ENCODE assay signal across 22 cellular contexts in the genomic region with DNA sequence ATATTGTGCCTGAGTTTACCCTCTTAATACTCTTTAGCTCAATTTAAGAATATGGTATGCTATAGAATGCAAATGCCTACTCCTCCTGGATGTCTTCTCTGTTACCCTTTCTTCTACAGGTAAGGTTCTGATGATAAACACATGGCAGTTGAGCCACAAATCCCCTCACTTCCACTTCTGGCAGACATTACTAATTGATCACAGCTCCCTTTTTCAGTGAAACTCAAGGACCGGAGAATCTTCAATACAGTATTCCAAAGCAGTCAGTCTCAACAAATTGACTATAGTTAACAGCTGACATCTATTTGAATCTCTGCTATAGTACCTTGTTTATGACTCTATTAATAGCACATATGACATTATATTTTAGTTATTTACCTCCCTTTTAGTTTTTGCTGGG.
A peak's percentile ranks its signal among the peaks of the same experiment; 100 is the strongest.
DNase-seq lines count a peak whose midpoint lies in the region; ATAC-seq, FAIRE-seq and TF ChIP-seq lines count a peak whose summit lies in the region.
"Had no signal": no experiment of that assay in that cellular context is flagged by ENCODE, and none has a peak within 500 bp of the region (broad histone marks: within the 10 kb centered on the region; RNA-seq: fewer than 3 reads in every experiment).

No MANE protein-coding gene starts in this region.

- H4K8ac ChIP-seq in mesendoderm (ENCODE audit: low read depth, low read length): no peak overlapping the region

- H3K27ac Mint-ChIP-seq in GM23338: no peak overlapping the region
- H3K27ac Mint-ChIP-seq: CD4-positive, alpha-beta memory T cell; CD4-positive, CD25-positive, alpha-beta regulatory T cell; CD8-positive, alpha-beta memory T cell had no signal

- no peaks in the 10 kb centered on the region for H3K79me2 ChIP-seq in GM23338 (replicated peaks; ENCODE audit: insufficient read depth)
- no peaks in the 10 kb centered on the region for H3K79me2 ChIP-seq in K562 (ENCODE audit: control insufficient read depth, insufficient read depth, low read length)
- H3K79me2 ChIP-seq in mesendoderm (ENCODE audit: control insufficient read depth, insufficient read depth, low read length): no peaks in the 10 kb centered on the region
- no peaks in the 10 kb centered on the region for H3K79me2 ChIP-seq in Karpas-422 (ENCODE audit: low read length)

- no peaks in the 10 kb centered on the region for H3F3A ChIP-seq in GM23338 (replicated peaks; ENCODE audit: low read depth)

- BruUV-seq in K562 (replicated peaks; lab: Mats Ljungman, UMichigan): no TSS peak

- H3K4me3 ChIP-seq in GM23338: no peak overlapping the region
- no peak overlapping the region for H3K4me3 ChIP-seq in K562
- no peak overlapping the region for H3K4me3 ChIP-seq in esophagus muscularis mucosa
- H3K4me3 ChIP-seq in mesendoderm (ENCODE audit: low read length): no peak overlapping the region
- H3K4me3 ChIP-seq in Karpas-422 (ENCODE audit: low read length): no peak overlapping the region
- H3K4me3 ChIP-seq: BLaER1 had no signal

- H4K20me1 ChIP-seq in GM23338 (replicated peaks; ENCODE audit: insufficient read depth) (no peaks in the 10 kb centered on the region), K562 (replicated peaks; ENCODE audit: control insufficient read depth, insufficient read depth, low read length) (no peaks in the 10 kb centered on the region), Karpas-422 (ENCODE audit: insufficient read depth, low read depth, low read length) (no peaks in the 10 kb centered on the region)
- H4K20me1 ChIP-seq: BLaER1 had no signal

- H3K27ac ChIP-seq in GM23338 (ENCODE audit: low read depth) (no peak overlapping the region), K562 (ENCODE audit: extremely low read depth, low read depth, low read length) (no peak overlapping the region), esophagus muscularis mucosa (replicated peaks in 1 of 4) (no peak overlapping the region), mesendoderm (ENCODE audit: low read depth, low read length) (no peak overlapping the region), Karpas-422 (ENCODE audit: low read length) (no peak overlapping the region)
- H3K27ac ChIP-seq: BLaER1 had no signal

- H3K4me1 ChIP-seq in GM23338 (ENCODE audit: insufficient read depth): peaks cover 40% of the 10 kb centered on the region
- peaks cover 4 to 33% of the 10 kb centered on the region in 2 experiments; a peak in 4 of 5 replicates for H3K4me1 ChIP-seq in K562 (replicated peaks in 1 of 2; ENCODE audit: control insufficient read depth in 2 of 2, insufficient read depth in 2 of 2, low read length in 2 of 2)
- peaks cover 9 to 36% (median 23%) of the 10 kb centered on the region in 4 donors for H3K4me1 ChIP-seq in esophagus muscularis mucosa
- peaks cover 24% of the 10 kb centered on the region for H3K4me1 ChIP-seq in mesendoderm (ENCODE audit: control insufficient read depth, low read depth, low read length)
- H3K4me1 ChIP-seq in Karpas-422 (ENCODE audit: low read length): no peaks in the 10 kb centered on the region
- H3K4me1 ChIP-seq: BE2C, BLaER1 had no signal

- H3K9me3 Mint-ChIP-seq in GM23338: no peaks in the 10 kb centered on the region

- H3K9me3 ChIP-seq in K562 (replicated peaks; ENCODE audit: control insufficient read depth, insufficient read depth, low read depth, low read length): no peaks in the 10 kb centered on the region
- no peaks in the 10 kb centered on the region for H3K9me3 ChIP-seq in esophagus muscularis mucosa
- no peaks in the 10 kb centered on the region for H3K9me3 ChIP-seq in Karpas-422 (ENCODE audit: low read length)
- H3K9me3 ChIP-seq: BE2C, BLaER1 had no signal

- no peak overlapping the region for H4K5ac ChIP-seq in mesendoderm (ENCODE audit: low read length)

- no peaks in the 10 kb centered on the region for H3K79me1 ChIP-seq in mesendoderm (ENCODE audit: low read length)

- H3K23ac ChIP-seq in mesendoderm (ENCODE audit: low read length): no peak overlapping the region

- H2BK5ac ChIP-seq in mesendoderm (ENCODE audit: low read length): no peak overlapping the region

- H3K9ac ChIP-seq in K562 (ENCODE audit: insufficient read depth in 1 of 2, low read depth in 2 of 2, low read length in 2 of 2) (no peak overlapping the region), mesendoderm (ENCODE audit: low read length) (no peak overlapping the region), Karpas-422 (ENCODE audit: low read length) (no peak overlapping the region)
- H3K9ac ChIP-seq: BLaER1 had no signal

- POLR2A ChIA-PET in K562 (lab: Yijun Ruan, JAX): no interaction called here

- 88% methylated on average over 1 of the region's 1 CpG for WGBS in K562 (ENCODE audit: insufficient coverage, low coverage, missing lambda C conversion rate)
- WGBS in esophagus muscularis mucosa: 90% methylated on average over 1 of the region's 1 CpG
- no CpG with 5 or more reads among the region's 1 CpG for WGBS in mesendoderm (ENCODE audit: extremely low coverage, insufficient coverage, low lambda C conversion rate)

- in situ Hi-C loops in K562 (cut with MboI): no loop called here

- intact Hi-C loops in K562 (cut with micrococcal nuclease): loop anchor here (10.0 kb wide), 1 partner anchor 115 kb away; no protein-coding TSS in a partner anchor
- intact Hi-C loops in esophagus muscularis mucosa (cut with DNase I): no loop called here

- no peak overlapping the region for H2AK5ac ChIP-seq in mesendoderm (ENCODE audit: low read length)

- peaks cover 48% of the 10 kb centered on the region for H3K4me1 Mint-ChIP-seq in GM23338
- H3K4me1 Mint-ChIP-seq: CD14-positive monocyte; CD4-positive, alpha-beta memory T cell; CD4-positive, CD25-positive, alpha-beta regulatory T cell; CD8-positive, alpha-beta memory T cell had no signal

- no peak overlapping the region for H3K18ac ChIP-seq in mesendoderm (ENCODE audit: low read length)

- no peak for TF ChIP-seq CTCF in GM23338 (conservative IDR thresholded peaks at IDR 0.05; ENCODE audit: low read depth in 2 of 2)
- TF ChIP-seq CTCF in K562 (IDR thresholded peaks at IDR 0.05 in 2 of 3, conservative IDR thresholded peaks at IDR 0.05 in 1 of 3; ENCODE audit: insufficient read depth in 2 of 3, low read depth in 1 of 3, low read length in 3 of 3): no peak
- no peak for TF ChIP-seq CTCF in esophagus muscularis mucosa (IDR thresholded peaks at IDR 0.05)

- H3K27me3 ChIP-seq in GM23338 (ENCODE audit: insufficient read depth) (no peaks in the 10 kb centered on the region; the same call in 1 of the 2 replicates), K562 (ENCODE audit: control insufficient read depth in 2 of 2, insufficient read depth in 2 of 2, low read length in 2 of 2) (no peaks in the 10 kb centered on the region), esophagus muscularis mucosa (no peaks in the 10 kb centered on the region), mesendoderm (ENCODE audit: insufficient read depth, low read length, poor library complexity) (no peaks in the 10 kb centered on the region), Karpas-422 (ENCODE audit: low read length) (no peaks in the 10 kb centered on the region)
- H3K27me3 ChIP-seq: BE2C, BLaER1 had no signal

- no peak overlapping the region for H3K4ac ChIP-seq in mesendoderm (ENCODE audit: low read depth, low read length)

- no peaks in the 10 kb centered on the region for H3K9me1 ChIP-seq in K562 (ENCODE audit: control insufficient read depth, insufficient read depth, low read length)

- H3K27me3 Mint-ChIP-seq in GM23338 (ENCODE audit: insufficient read depth, low read depth, poor library complexity): peaks cover 6% of the 10 kb centered on the region
- H3K27me3 Mint-ChIP-seq: CD4-positive, alpha-beta memory T cell; CD4-positive, CD25-positive, alpha-beta regulatory T cell; CD8-positive, alpha-beta memory T cell had no signal

- no peak overlapping the region for H3K4me3 Mint-ChIP-seq in GM23338
- H3K4me3 Mint-ChIP-seq: CD14-positive monocyte; CD4-positive, alpha-beta memory T cell; CD4-positive, CD25-positive, alpha-beta regulatory T cell; CD8-positive, alpha-beta memory T cell had no signal

- FAIRE-seq in K562 (lab: Jason Lieb, UNC): peak; percentile 68
- FAIRE-seq: A204.1, G401.6, GM12891 had no signal

- no peak for DNase-seq in GM23338 (ENCODE audit: low spot score)
- DNase-seq in K562 (ENCODE audit: extremely low read depth in 1 of 4, low spot score in 3 of 4): no peak
- DNase-seq in esophagus muscularis mucosa (ENCODE audit: extremely low spot score): peak; percentile 17
- no peak for DNase-seq in mesendoderm
- DNase-seq in activated naive CD4-positive, alpha-beta T cell treated with Interleukin-2 at 50 U/mL for 16 hours: no peak
- no peak for DNase-seq in DMS 273 (lab: John Stamatoyannopoulos, UW; ENCODE audit: unreplicated experiment)
- no peak for DNase-seq in Karpas-422
- DNase-seq: 8988T; ACHN; BE2C; C1 segment of cervical spinal cord; CD4-positive, alpha-beta memory T cell; CD4-positive, CD25-positive, alpha-beta regulatory T cell; CD8-positive, alpha-beta memory T cell; COR-L47; DMS79 treated with DMSO at 0.1 percent for 48 hours; GF-D8 had no signal

- no peak overlapping the region for H2BK120ac ChIP-seq in mesendoderm (ENCODE audit: low read depth, low read length)

- H3K9me2 ChIP-seq in GM23338 (ENCODE audit: insufficient read depth) (peaks cover 3% of the 10 kb centered on the region; the same call in 1 of the 2 replicates), Karpas-422 (replicated peaks; ENCODE audit: insufficient read depth, low read length) (no peaks in the 10 kb centered on the region)

- H3K4me2 ChIP-seq in GM23338 (no peak overlapping the region), K562 (ENCODE audit: insufficient read depth, low read length) (no peak overlapping the region), mesendoderm (ENCODE audit: low read length) (no peak overlapping the region), Karpas-422 (ENCODE audit: low read depth, low read length, poor library complexity, severe bottlenecking) (no peak overlapping the region)
- H3K4me2 ChIP-seq: BLaER1 had no signal

- no peak for ATAC-seq in GM23338
- ATAC-seq in K562: no peak

- TF ChIP-seq EP300 in K562 (IDR thresholded peaks at IDR 0.05; ENCODE audit: low read length) (no peak), esophagus muscularis mucosa (IDR thresholded peaks at IDR 0.05) (no peak)

- TF ChIP-seq POLR2A in K562 (conservative IDR thresholded peaks at IDR 0.05): no peak
- no peak for TF ChIP-seq POLR2A in esophagus muscularis mucosa (IDR thresholded peaks at IDR 0.05; ENCODE audit: low read depth)

- no peaks in the 10 kb centered on the region for H3K36me3 Mint-ChIP-seq in GM23338 (ENCODE audit: low read depth)
- H3K36me3 Mint-ChIP-seq: CD14-positive monocyte; CD4-positive, alpha-beta memory T cell; CD4-positive, CD25-positive, alpha-beta regulatory T cell; CD8-positive, alpha-beta memory T cell had no signal

- H3K36me3 ChIP-seq in GM23338 (ENCODE audit: insufficient read depth) (no peaks in the 10 kb centered on the region), K562 (ENCODE audit: control insufficient read depth, insufficient read depth, low read length) (no peaks in the 10 kb centered on the region), esophagus muscularis mucosa (no peaks in the 10 kb centered on the region), mesendoderm (ENCODE audit: control insufficient read depth, insufficient read depth, low read length) (no peaks in the 10 kb centered on the region), Karpas-422 (ENCODE audit: insufficient read depth, low read length) (no peaks in the 10 kb centered on the region)
- H3K36me3 ChIP-seq: BE2C, BLaER1 had no signal

- no peak for TF ChIP-seq RAD21 in K562 (CRISPR knock-in tag; conservative IDR thresholded peaks at IDR 0.05 in 1 of 2, IDR thresholded peaks at IDR 0.05 in 1 of 2)

- CTCF ChIA-PET in K562 (lab: Yijun Ruan, JAX; ENCODE audit: low intra/inter-chr PET ratio): no interaction called here

- H2BK15ac ChIP-seq in mesendoderm (replicated peaks; ENCODE audit: low read depth): peak overlapping the region; percentile 48

- H2AFZ ChIP-seq in GM23338: peak overlapping the region; percentile 3; the same call in 1 of the 2 replicates
- peak overlapping the region; percentile 36; the same call in 1 of the 2 replicates for H2AFZ ChIP-seq in K562 (ENCODE audit: low read depth, low read length)
- H2AFZ ChIP-seq in Karpas-422 (ENCODE audit: low read length): no peak overlapping the region

- H3K56ac ChIP-seq in mesendoderm (ENCODE audit: low read length): no peak overlapping the region
